In the genomic region with DNA sequence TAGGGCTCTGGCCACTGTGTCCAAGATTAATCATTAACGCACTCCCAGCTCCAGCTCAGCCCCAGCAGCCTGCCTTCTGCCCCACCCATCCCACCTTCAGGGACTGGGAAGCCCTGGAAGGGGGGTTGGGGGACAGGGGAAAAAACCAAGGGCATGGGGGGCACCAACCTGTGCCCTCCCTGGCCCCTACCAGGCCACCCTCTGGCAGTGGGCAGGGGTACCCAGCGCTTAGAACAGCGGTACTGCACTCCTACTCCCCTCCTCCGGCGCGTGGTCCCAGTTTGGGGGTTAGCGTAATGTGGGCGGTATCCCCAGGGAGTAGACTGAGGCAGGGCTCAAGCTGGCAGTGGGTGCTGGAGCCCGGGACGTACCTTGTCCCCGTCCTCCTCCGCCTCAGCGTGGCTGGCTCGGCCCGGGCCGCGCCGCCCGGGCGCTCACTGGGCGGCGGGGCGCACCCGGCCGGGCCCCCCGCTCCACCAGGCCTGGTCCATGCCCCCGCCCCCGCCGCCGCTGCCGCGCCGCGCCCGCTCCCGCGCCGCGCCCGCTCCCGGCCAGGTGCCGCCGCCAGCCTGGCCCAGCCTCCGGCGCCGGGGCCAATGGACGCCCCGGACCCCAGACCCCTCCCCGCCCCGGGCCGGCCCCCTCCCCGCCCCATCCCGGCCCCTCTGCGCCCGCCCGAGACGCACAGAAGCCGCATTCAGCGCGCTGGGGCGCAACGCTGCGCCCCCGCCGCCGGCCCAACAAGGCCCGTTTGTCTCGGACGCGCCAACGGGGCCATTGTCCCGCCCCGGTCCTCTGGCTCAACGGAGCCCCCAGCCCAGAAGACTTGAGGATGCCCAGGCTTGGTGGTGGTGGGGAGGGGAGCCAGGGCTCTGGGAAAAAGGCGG, we compare ENCODE assay signal across 9 cellular contexts. TPM values are rescaled to one million over a fixed set of nuclear protein-coding genes. Genes with fewer than 3 reads are reported as not detected.
DNase-seq lines count a peak whose midpoint lies in the region; ATAC-seq and TF ChIP-seq lines count a peak whose summit lies in the region.
"Had no signal": no experiment of that assay in that cellular context is flagged by ENCODE, and none has a peak within 500 bp of the region (broad histone marks: within the 10 kb centered on the region; RNA-seq: fewer than 3 reads in every experiment).

A gene with protein sequence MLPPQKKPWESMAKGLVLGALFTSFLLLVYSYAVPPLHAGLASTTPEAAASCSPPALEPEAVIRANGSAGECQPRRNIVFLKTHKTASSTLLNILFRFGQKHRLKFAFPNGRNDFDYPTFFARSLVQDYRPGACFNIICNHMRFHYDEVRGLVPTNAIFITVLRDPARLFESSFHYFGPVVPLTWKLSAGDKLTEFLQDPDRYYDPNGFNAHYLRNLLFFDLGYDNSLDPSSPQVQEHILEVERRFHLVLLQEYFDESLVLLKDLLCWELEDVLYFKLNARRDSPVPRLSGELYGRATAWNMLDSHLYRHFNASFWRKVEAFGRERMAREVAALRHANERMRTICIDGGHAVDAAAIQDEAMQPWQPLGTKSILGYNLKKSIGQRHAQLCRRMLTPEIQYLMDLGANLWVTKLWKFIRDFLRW (minus strand): TSS at position 571 of the 887 bp plus-strand sequence. CDS start 17,273 bp downstream, outside the sequence.

- H3K27me3 ChIP-seq in mucosa of rectum (ENCODE audit: control insufficient read depth in 2 of 2, insufficient read depth in 2 of 2, low read length in 2 of 2), result no peaks in the 10 kb centered on the region
- H3K27me3 ChIP-seq in uterus, result no peaks in the 10 kb centered on the region

- DNase-seq in activated T-cell treated with anti-CD3 and anti-CD28 coated beads, Interleukin-2, amount 50 U/mL, for 4 hours, result no peak
- DNase-seq in activated T-cell treated with anti-CD3 and anti-CD28 coated beads, Interleukin-2, amount 50 U/mL, for 24 hours, result no peak
- no peak for DNase-seq in epithelial cell of proximal tubule (ENCODE audit: low read depth)
- no peak for DNase-seq in uterus
- DNase-seq in GM13977 (ENCODE audit: low spot score), result no peak
- no peak for DNase-seq in AG20443 (ENCODE audit: low spot score)
- DNase-seq: naive B cell had no signal

- H3K27ac ChIP-seq in mucosa of rectum (ENCODE audit: low read depth in 2 of 2, low read length in 2 of 2) (peak within 1 kb of the TSS; percentile 89), uterus (peak within 1 kb of the TSS in 1 of 2 donors; percentile 47)

- TF ChIP-seq CTCF in epithelial cell of proximal tubule (conservative IDR thresholded peaks at IDR 0.05; ENCODE audit: low read depth, low read length), result no peak
- no peak for TF ChIP-seq CTCF in uterus (IDR thresholded peaks at IDR 0.05)
- TF ChIP-seq CTCF in GM13977 (IDR thresholded peaks at IDR 0.05; ENCODE audit: extremely low read depth, insufficient read depth, missing control alignments), result no peak

- H3K36me3 ChIP-seq in mucosa of rectum (ENCODE audit: control insufficient read depth in 2 of 2, insufficient read depth in 2 of 2, low read length in 2 of 2) (peaks cover 23 to 38% of the 10 kb centered on the region in 2 donors), uterus (no peaks in the 10 kb centered on the region)

- H3K27me3 Mint-ChIP-seq in activated T-cell treated with anti-CD3 and anti-CD28 coated beads, Interleukin-2, amount 50 U/mL, for 4 hours (ENCODE audit: low read depth), result no peaks in the 10 kb centered on the region
- H3K27me3 Mint-ChIP-seq in activated T-cell treated with anti-CD3 and anti-CD28 coated beads, Interleukin-2, amount 50 U/mL, for 24 hours, result no peaks in the 10 kb centered on the region

- H3K4me1 ChIP-seq in mucosa of rectum (ENCODE audit: control insufficient read depth in 2 of 2, insufficient read depth in 2 of 2, low read length in 2 of 2), result peaks cover 14 to 41% of the 10 kb centered on the region in 2 donors
- peaks cover 0 to 15% of the 10 kb centered on the region in 2 donors for H3K4me1 ChIP-seq in uterus

- no peak within 1 kb of the TSS for H3K4me3 Mint-ChIP-seq in activated T-cell treated with anti-CD3 and anti-CD28 coated beads, Interleukin-2, amount 50 U/mL, for 4 hours
- H3K4me3 Mint-ChIP-seq in activated T-cell treated with anti-CD3 and anti-CD28 coated beads, Interleukin-2, amount 50 U/mL, for 24 hours, result no peak within 1 kb of the TSS

- H3K9me3 Mint-ChIP-seq in activated T-cell treated with anti-CD3 and anti-CD28 coated beads, Interleukin-2, amount 50 U/mL, for 4 hours, result no peaks in the 10 kb centered on the region
- H3K9me3 Mint-ChIP-seq in activated T-cell treated with anti-CD3 and anti-CD28 coated beads, Interleukin-2, amount 50 U/mL, for 24 hours, result no peaks in the 10 kb centered on the region
- H3K9me3 Mint-ChIP-seq: naive B cell had no signal

- ATAC-seq in activated T-cell treated with anti-CD3 and anti-CD28 coated beads, Interleukin-2, amount 50 U/mL, for 4 hours, result peak; percentile 15 to 49
- ATAC-seq in HG03457 (IDR thresholded peaks at IDR 0.05; ENCODE audit: unreplicated experiment), result no peak

- H3K36me3 Mint-ChIP-seq in activated T-cell treated with anti-CD3 and anti-CD28 coated beads, Interleukin-2, amount 50 U/mL, for 4 hours (ENCODE audit: insufficient read depth), result peaks cover 27% of the 10 kb centered on the region
- H3K36me3 Mint-ChIP-seq in activated T-cell treated with anti-CD3 and anti-CD28 coated beads, Interleukin-2, amount 50 U/mL, for 24 hours (ENCODE audit: low read depth), result no peaks in the 10 kb centered on the region

- peaks cover 4% of the 10 kb centered on the region for H3K4me1 Mint-ChIP-seq in activated T-cell treated with anti-CD3 and anti-CD28 coated beads, Interleukin-2, amount 50 U/mL, for 4 hours (ENCODE audit: low read depth)
- peaks cover 11% of the 10 kb centered on the region for H3K4me1 Mint-ChIP-seq in activated T-cell treated with anti-CD3 and anti-CD28 coated beads, Interleukin-2, amount 50 U/mL, for 24 hours (ENCODE audit: low read depth)

- no peak within 1 kb of the TSS for H3K27ac Mint-ChIP-seq in activated T-cell treated with anti-CD3 and anti-CD28 coated beads, Interleukin-2, amount 50 U/mL, for 24 hours

- H3K4me3 ChIP-seq in epithelial cell of proximal tubule (ENCODE audit: low read depth, low read length) (peak within 1 kb of the TSS; percentile 56), mucosa of rectum (ENCODE audit: low read length in 2 of 2) (peak within 1 kb of the TSS; percentile 63 to 68), uterus (peak within 1 kb of the TSS; percentile 20 to 23)

- H3K9ac ChIP-seq in mucosa of rectum (ENCODE audit: low read depth in 1 of 2, low read length in 2 of 2), result peak within 1 kb of the TSS; percentile 74 to 82

- H3K9me3 ChIP-seq in mucosa of rectum (ENCODE audit: control insufficient read depth in 2 of 2, low read length in 2 of 2) (no peaks in the 10 kb centered on the region), uterus (no peaks in the 10 kb centered on the region)

- intact Hi-C loops in uterus (cut with DNase I; ENCODE audit: low total_unique reads), result no loop called here

- in situ Hi-C loops in GM13977 (cut with MboI; ENCODE audit: low pct_unique_long_range_greater_than_20kb, low sequenced_read_pairs, unreplicated experiment), result no loop called here

- no peak for TF ChIP-seq POLR2A in uterus (IDR thresholded peaks at IDR 0.05)

RNA-seq across cellular contexts. Expression of the gene that starts here (rescaled TPM):
- under 1 TPM in 2 of 3 donors, not detected in 1; 0.16 to 0.38 TPM for total RNA-seq in activated T-cell treated with anti-CD3 and anti-CD28 coated beads, Interleukin-2, amount 50 U/mL, for 4 hours
- total RNA-seq in epithelial cell of proximal tubule (4.1 and 11.4 TPM in 2 replicates), uterus (1 to 10 TPM in 2 of 4 donors, under 1 TPM in 1, not detected in 1; 0.26 to 6.6 (median 1.2) TPM)

Comparison
In these comparisons a context has a peak if more than half of its experiments do, and no peak if none do; other contexts are left out.
1. Peak in ATAC-seq in activated T-cell treated with anti-CD3 and anti-CD28 coated beads, Interleukin-2, amount 50 U/mL, for 4 hours; RNA of the gene not detected or under 1 TPM.